17 cellular contexts compared by ENCODE assay signal in the genomic region with DNA sequence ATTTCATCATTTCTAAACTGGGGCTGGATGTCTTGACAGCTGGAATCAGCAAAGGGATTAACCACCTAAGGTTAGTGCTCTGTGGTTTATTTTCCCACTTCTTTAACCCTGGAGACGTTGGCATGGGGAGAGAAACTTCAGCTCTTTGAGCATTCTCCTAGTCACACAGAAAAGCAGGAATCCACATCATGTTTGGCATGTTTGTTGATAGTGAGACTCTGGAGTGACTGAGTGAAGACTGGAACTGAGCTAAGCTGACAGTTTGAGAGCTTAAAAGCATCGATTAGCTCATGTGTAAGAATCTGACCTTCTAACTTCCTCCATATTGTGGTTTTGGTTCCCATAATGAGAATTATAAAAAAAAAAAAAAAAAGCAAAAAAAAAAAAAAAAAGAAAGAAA.
DNase-seq lines count a peak whose midpoint lies in the region; ATAC-seq and TF ChIP-seq lines count a peak whose summit lies in the region.
"Had no signal": no experiment of that assay in that cellular context is flagged by ENCODE, and none has a peak within 500 bp of the region (broad histone marks: within the 10 kb centered on the region; RNA-seq: fewer than 3 reads in every experiment).

No MANE protein-coding gene starts in this region.

- H3K36me3 ChIP-seq in SJCRH30 = no peaks in the 10 kb centered on the region
- H3K36me3 ChIP-seq: upper lobe of right lung had no signal

- H3K36me3 Mint-ChIP-seq in HFFc6 (ENCODE audit: low read depth) = no peaks in the 10 kb centered on the region
- H3K36me3 Mint-ChIP-seq in activated CD8-positive, alpha-beta memory T cell treated with anti-CD3 and anti-CD28 coated beads, Interleukin-2, amount 10 ng/mL, durations not matched to agents 7 days and 5 days = no peaks in the 10 kb centered on the region

- peak overlapping the region; percentile 34 for H3K27ac ChIP-seq in SJCRH30
- H3K27ac ChIP-seq: C4-2B, upper lobe of right lung had no signal

- H3K27me3 Mint-ChIP-seq in HFFc6 (ENCODE audit: insufficient read depth) = no peaks in the 10 kb centered on the region
- no peaks in the 10 kb centered on the region for H3K27me3 Mint-ChIP-seq in activated CD8-positive, alpha-beta memory T cell treated with anti-CD3 and anti-CD28 coated beads, Interleukin-2, amount 10 ng/mL, durations not matched to agents 7 days and 5 days
- H3K27me3 Mint-ChIP-seq: stimulated activated naive CD8-positive, alpha-beta T cell treated with anti-CD3 and anti-CD28 coated beads, Interleukin-15, Interleukin-2, amounts not matched to agents 100 ng/mL and 50 ng/mL, for 24 hours had no signal

- CTCF ChIA-PET in activated CD8-positive, alpha-beta memory T cell treated with anti-CD3 and anti-CD28 coated beads, Interleukin-2, amount 10 ng/mL, durations not matched to agents 7 days and 5 days (lab: Charles Lee) = no interaction called here

- no peak overlapping the region for H3K4me3 Mint-ChIP-seq in HFFc6
- H3K4me3 Mint-ChIP-seq in activated CD8-positive, alpha-beta memory T cell treated with anti-CD3 and anti-CD28 coated beads, Interleukin-2, amount 10 ng/mL, durations not matched to agents 7 days and 5 days = no peak overlapping the region
- H3K4me3 Mint-ChIP-seq: stimulated activated naive CD8-positive, alpha-beta T cell treated with anti-CD3 and anti-CD28 coated beads, Interleukin-15, Interleukin-2, amounts not matched to agents 100 ng/mL and 50 ng/mL, for 24 hours had no signal

- no peaks in the 10 kb centered on the region for H3K4me1 Mint-ChIP-seq in HFFc6 (ENCODE audit: low read depth)
- no peaks in the 10 kb centered on the region for H3K4me1 Mint-ChIP-seq in activated CD8-positive, alpha-beta memory T cell treated with anti-CD3 and anti-CD28 coated beads, Interleukin-2, amount 10 ng/mL, durations not matched to agents 7 days and 5 days

- no peak for TF ChIP-seq CTCF in GM12865 (IDR thresholded peaks at IDR 0.05; ENCODE audit: insufficient read depth, low read depth, low read length, missing control alignments)
- TF ChIP-seq CTCF in HFFc6 (IDR thresholded peaks at IDR 0.05) = no peak

- H3K27ac Mint-ChIP-seq in HFFc6 = no peak overlapping the region
- no peak overlapping the region for H3K27ac Mint-ChIP-seq in activated CD8-positive, alpha-beta memory T cell treated with anti-CD3 and anti-CD28 coated beads, Interleukin-2, amount 10 ng/mL, durations not matched to agents 7 days and 5 days
- H3K27ac Mint-ChIP-seq: stimulated activated naive CD8-positive, alpha-beta T cell treated with anti-CD3 and anti-CD28 coated beads, Interleukin-15, Interleukin-2, amounts not matched to agents 100 ng/mL and 50 ng/mL, for 24 hours had no signal

- DNase-seq in GM12865 (ENCODE audit: low read depth) (peak; percentile 5), SJCRH30 (peak; percentile 11 to 74), HFFc6 (no peak), HT-29 (ENCODE audit: low spot score) (no peak)
- DNase-seq in activated CD8-positive, alpha-beta memory T cell treated with anti-CD3 and anti-CD28 coated beads, Interleukin-2, amount 10 ng/mL, durations not matched to agents 7 days and 5 days = no peak
- DNase-seq: activated CD8-positive, alpha-beta memory T cell treated with anti-CD3 and anti-CD28 coated beads for 24 hours; foreskin fibroblast; NCI-H1694 treated with DMSO at 0.1 percent for 48 hours; NCI-H524 treated with DMSO at 0.1 percent for 48 hours; posterior cingulate gyrus; upper lobe of right lung had no signal

- peaks cover 15% of the 10 kb centered on the region for H3K4me1 ChIP-seq in SJCRH30
- H3K4me1 ChIP-seq: upper lobe of right lung had no signal

- ATAC-seq in GM21390 (IDR thresholded peaks at IDR 0.05; ENCODE audit: unreplicated experiment) = peak; percentile 52
- peak; percentile 41 for ATAC-seq in HG03280 (IDR thresholded peaks at IDR 0.05; ENCODE audit: unreplicated experiment)
- ATAC-seq in GM21576 (IDR thresholded peaks at IDR 0.05; ENCODE audit: unreplicated experiment) = no peak
- ATAC-seq in activated CD8-positive, alpha-beta memory T cell treated with anti-CD3 and anti-CD28 coated beads, Interleukin-2, amount 10 ng/mL, durations not matched to agents 7 days and 5 days = no peak
- ATAC-seq: left lobe of liver, upper lobe of right lung had no signal

- no peak overlapping the region for H3K4me3 ChIP-seq in GM12865 (ENCODE audit: low read depth, low read length)
- no peak overlapping the region for H3K4me3 ChIP-seq in SJCRH30
- H3K4me3 ChIP-seq: upper lobe of right lung had no signal

- H3K9me3 ChIP-seq in SJCRH30 (replicated peaks) = no peaks in the 10 kb centered on the region
- H3K9me3 ChIP-seq: upper lobe of right lung had no signal

- H3K27me3 ChIP-seq in SJCRH30 = no peaks in the 10 kb centered on the region
- H3K27me3 ChIP-seq: upper lobe of right lung had no signal

- H3K9me3 Mint-ChIP-seq in HFFc6 = peaks cover 25% of the 10 kb centered on the region
- no peaks in the 10 kb centered on the region for H3K9me3 Mint-ChIP-seq in activated CD8-positive, alpha-beta memory T cell treated with anti-CD3 and anti-CD28 coated beads, Interleukin-2, amount 10 ng/mL, durations not matched to agents 7 days and 5 days (ENCODE audit: low read depth)
- H3K9me3 Mint-ChIP-seq: stimulated activated naive CD8-positive, alpha-beta T cell treated with anti-CD3 and anti-CD28 coated beads, Interleukin-15, Interleukin-2, amounts not matched to agents 100 ng/mL and 50 ng/mL, for 24 hours had no signal

Comparison
In these comparisons a context has a peak if more than half of its experiments do, and no peak if none do; other contexts are left out.
1. DNase-seq: peak in GM12865 (single experiment) and SJCRH30 (2 of 2); none in HFFc6 (single experiment), HT-29 (single experiment) and activated CD8-positive, alpha-beta memory T cell treated with anti-CD3 and anti-CD28 coated beads, Interleukin-2, amount 10 ng/mL, durations not matched to agents 7 days and 5 days (single experiment).
2. ATAC-seq: peak in GM21390 (single experiment) and HG03280 (single experiment); none in GM21576 (single experiment) and activated CD8-positive, alpha-beta memory T cell treated with anti-CD3 and anti-CD28 coated beads, Interleukin-2, amount 10 ng/mL, durations not matched to agents 7 days and 5 days (single experiment).